Comparison of ENCODE assay signal across 17 cellular contexts in genomic region chr5:159783731-159784247, GRCh38.
A peak's percentile ranks its signal among the peaks of the same experiment; 100 is the strongest.
DNase-seq lines count a peak whose midpoint lies in the region; ATAC-seq, FAIRE-seq and TF ChIP-seq lines count a peak whose summit lies in the region.
"Had no signal": no experiment of that assay in that cellular context is flagged by ENCODE, and none has a peak within 500 bp of the region (broad histone marks: within the 10 kb centered on the region; RNA-seq: fewer than 3 reads in every experiment).

No MANE protein-coding gene starts in this region.

- peak overlapping the region; percentile 3 for H3K4me2 ChIP-seq in keratinocyte (ENCODE audit: control insufficient read depth, extremely low read depth, insufficient read depth, low read depth, low read length)
- H3K4me2 ChIP-seq in PC-9, result no peak overlapping the region
- H3K4me2 ChIP-seq: A549 had no signal

- H3K27me3 ChIP-seq in keratinocyte (ENCODE audit: control insufficient read depth, extremely low read depth, insufficient read depth, low read length) (no peaks in the 10 kb centered on the region), vagina (no peaks in the 10 kb centered on the region), PC-9 (ENCODE audit: insufficient read depth, low read depth) (no peaks in the 10 kb centered on the region)

- no peaks in the 10 kb centered on the region for H3K36me3 ChIP-seq in keratinocyte (ENCODE audit: control insufficient read depth in 2 of 2, extremely low read depth in 1 of 2, insufficient read depth in 2 of 2, low read length in 2 of 2)
- H3K36me3 ChIP-seq in vagina, result no peaks in the 10 kb centered on the region
- H3K36me3 ChIP-seq in PC-9 (ENCODE audit: low read depth), result no peaks in the 10 kb centered on the region

- DNase-seq in NCI-H69 (lab: John Stamatoyannopoulos, UW) (peak; percentile 16), choroid plexus epithelial cell (ENCODE audit: low read depth) (peak; percentile 52), keratinocyte (ENCODE audit: low read depth, low spot score) (no peak), vagina (ENCODE audit: extremely low spot score in 2 of 2) (peak; percentile 28 to 47), PC-9 (no peak)
- no peak for DNase-seq in stimulated activated CD4-positive, alpha-beta T cell treated with anti-CD3 and anti-CD28 coated beads, Interleukin-1b, Interleukin-23, amount 100 ng/mL, for 48 hours
- DNase-seq: CD8-positive, alpha-beta T cell; COR-L47; DMS153; DND-41; GF-D8 had no signal

- H3K79me2 ChIP-seq in keratinocyte (ENCODE audit: control insufficient read depth, insufficient read depth, low read length), result no peaks in the 10 kb centered on the region
- no peaks in the 10 kb centered on the region for H3K79me2 ChIP-seq in PC-9 (ENCODE audit: low read depth)

- no peaks in the 10 kb centered on the region for H4K20me1 ChIP-seq in keratinocyte (ENCODE audit: control insufficient read depth, extremely low read depth, insufficient read depth, low read length)
- no peaks in the 10 kb centered on the region for H4K20me1 ChIP-seq in PC-9 (ENCODE audit: insufficient read depth)

- H2AFZ ChIP-seq in keratinocyte (ENCODE audit: control insufficient read depth, low read length), result no peak overlapping the region
- H2AFZ ChIP-seq in PC-9, result no peak overlapping the region

- TF ChIP-seq CTCF in choroid plexus epithelial cell (conservative IDR thresholded peaks at IDR 0.05; ENCODE audit: low read depth, low read length) (no peak), keratinocyte (optimal IDR thresholded peaks at IDR 0.05 in 1 of 3, IDR thresholded peaks at IDR 0.05 in 1 of 3, conservative IDR thresholded peaks at IDR 0.05 in 1 of 3; ENCODE audit: extremely low read depth in 1 of 3, insufficient read depth in 2 of 3, low read length in 3 of 3) (no peak), vagina (IDR thresholded peaks at IDR 0.05) (no peak), PC-9 (conservative IDR thresholded peaks at IDR 0.05) (no peak)

- FAIRE-seq in keratinocyte (lab: Jason Lieb, UNC), result peak; percentile 89
- FAIRE-seq: A549, D721Med, H54 had no signal

- ATAC-seq in GM18867 (IDR thresholded peaks at IDR 0.05; ENCODE audit: unreplicated experiment) (no peak), HG02642 (IDR thresholded peaks at IDR 0.05; ENCODE audit: poor library complexity, unreplicated experiment) (no peak)
- ATAC-seq: A549; CD8-positive, alpha-beta T cell; HCT116 had no signal

- no peak for TF ChIP-seq POLR2A in vagina (IDR thresholded peaks at IDR 0.05)

- peaks cover 6% of the 10 kb centered on the region for H3K9me3 ChIP-seq in keratinocyte (ENCODE audit: control insufficient read depth, low read depth, low read length)
- no peaks in the 10 kb centered on the region for H3K9me3 ChIP-seq in vagina
- 0 out of 2 replicates have a peak, but pooled peaks cover 5% of the 10 kb centered on the region for H3K9me3 ChIP-seq in PC-9 (ENCODE audit: insufficient read depth, low read depth)
- H3K9me3 ChIP-seq: A549 had no signal

- no peaks in the 10 kb centered on the region for H3K9me2 ChIP-seq in PC-9 (ENCODE audit: insufficient read depth)

- BruUV-seq in PC-9 (replicated peaks; lab: Mats Ljungman, UMichigan), result no TSS peak

- no peak overlapping the region for H3K9ac ChIP-seq in keratinocyte (ENCODE audit: control insufficient read depth, extremely low read depth, insufficient read depth, low read length)

- dilution Hi-C loops in keratinocyte (cut with MboI; ENCODE audit: extremely low pct_ligation_motif_present, low sequenced_read_pairs), result no loop called here

- intact Hi-C loops in vagina (cut with DNase I) (no loop called here), PC-9 (cut with micrococcal nuclease; ENCODE audit: unreplicated experiment) (no loop called here)

- H3F3A ChIP-seq in PC-9 (ENCODE audit: insufficient read depth, low read depth), result no peaks in the 10 kb centered on the region; the same call in 1 of the 2 replicates

- CTCF ChIA-PET in PC-9 (lab: Charles Lee), result no interaction called here

- no peak overlapping the region for H3K27ac ChIP-seq in keratinocyte (ENCODE audit: control insufficient read depth, insufficient read depth, low read length)
- no peak overlapping the region for H3K27ac ChIP-seq in vagina
- no peak overlapping the region for H3K27ac ChIP-seq in PC-9
- H3K27ac ChIP-seq: A549 had no signal

- no peak overlapping the region for H3K4me3 ChIP-seq in choroid plexus epithelial cell (ENCODE audit: low read depth, low read length)
- H3K4me3 ChIP-seq in keratinocyte (ENCODE audit: control insufficient read depth in 2 of 3, extremely low read depth in 1 of 3, insufficient read depth in 2 of 3, low read depth in 1 of 3, low read length in 3 of 3), result no peak overlapping the region
- no peak overlapping the region for H3K4me3 ChIP-seq in vagina
- H3K4me3 ChIP-seq in PC-9, result no peak overlapping the region
- H3K4me3 ChIP-seq: A549 had no signal

- H3K4me1 ChIP-seq in keratinocyte (ENCODE audit: control insufficient read depth, extremely low read depth, insufficient read depth, low read length), result peaks cover 41% of the 10 kb centered on the region
- H3K4me1 ChIP-seq in vagina, result peaks cover 20% of the 10 kb centered on the region
- H3K4me1 ChIP-seq in PC-9 (replicated peaks; ENCODE audit: insufficient read depth), result peaks cover 13% of the 10 kb centered on the region

- no peaks in the 10 kb centered on the region for H3K9me1 ChIP-seq in keratinocyte (ENCODE audit: control insufficient read depth, extremely low read depth, insufficient read depth, low read length)

- POLR2A ChIA-PET in PC-9 (lab: Charles Lee; ENCODE audit: unreplicated experiment), result no interaction called here

Comparison
In these comparisons a context has a peak if more than half of its experiments do, and no peak if none do; other contexts are left out.
1. DNase-seq: peak in NCI-H69 (single experiment), choroid plexus epithelial cell (single experiment) and vagina (2 of 2); none in keratinocyte (single experiment), PC-9 (0 of 2) and stimulated activated CD4-positive, alpha-beta T cell treated with anti-CD3 and anti-CD28 coated beads, Interleukin-1b, Interleukin-23, amount 100 ng/mL, for 48 hours (single experiment).